28 cellular contexts compared by ENCODE assay signal in the genomic region with DNA sequence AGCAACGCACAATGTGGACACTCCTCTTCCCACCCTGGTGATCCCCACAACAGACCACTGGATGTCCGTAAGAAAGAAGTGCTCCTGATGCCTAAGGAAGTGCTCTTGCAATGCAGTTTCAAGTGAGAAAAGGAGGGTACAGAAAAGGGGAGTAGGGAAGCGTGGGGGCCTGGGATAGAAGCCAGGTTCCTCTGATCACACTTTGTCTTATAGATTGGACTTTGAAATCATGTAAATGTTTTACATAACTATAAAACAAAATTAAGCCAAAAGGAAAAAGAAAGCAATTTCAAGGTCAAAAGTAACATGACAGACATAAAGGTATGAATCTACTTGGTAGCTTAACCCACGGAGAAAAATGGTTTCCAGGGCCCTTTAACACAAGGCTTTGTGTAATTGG.
"Had no signal": no experiment of that assay in that cellular context is flagged by ENCODE, and none has a peak within 500 bp of the region (broad histone marks: within the 10 kb centered on the region; RNA-seq: fewer than 3 reads in every experiment).

No MANE protein-coding gene starts in this region.

- H3K4me1 Mint-ChIP-seq: natural killer cell had no signal

- H3K27me3 Mint-ChIP-seq: progenitor cell of endocrine pancreas; stimulated activated naive CD8-positive, alpha-beta T cell treated with anti-CD3 and anti-CD28 coated beads, Interleukin-15, Interleukin-2, amounts not matched to agents 100 ng/mL and 50 ng/mL, for 24 hours had no signal

- ATAC-seq: heart left ventricle; natural killer cell; right cardiac atrium; sciatic nerve; stimulated activated effector memory CD8-positive, alpha-beta T cell treated with anti-CD3 and anti-CD28 coated beads, Interleukin-12 subunit alpha, Interleukin-12 subunit beta, amount 100 ng/mL, for 72 hours; upper lobe of right lung had no signal

- H3K4me3 Mint-ChIP-seq: immature natural killer cell; memory B cell; naive B cell; natural killer cell; nephron progenitor cell; neural progenitor cell; stimulated activated effector memory CD8-positive, alpha-beta T cell treated with anti-CD3 and anti-CD28 coated beads, Interleukin-12 subunit alpha, Interleukin-12 subunit beta, amount 100 ng/mL, for 72 hours; stimulated activated naive CD8-positive, alpha-beta T cell treated with anti-CD3 and anti-CD28 coated beads, Interleukin-15, Interleukin-2, amounts not matched to agents 100 ng/mL and 50 ng/mL, for 24 hours had no signal

- H3K27ac Mint-ChIP-seq: immature natural killer cell; memory B cell; natural killer cell; nephron progenitor cell; neural progenitor cell; progenitor cell of endocrine pancreas; stimulated activated effector memory CD8-positive, alpha-beta T cell treated with anti-CD3 and anti-CD28 coated beads, Interleukin-12 subunit alpha, Interleukin-12 subunit beta, amount 100 ng/mL, for 72 hours; stimulated activated naive CD8-positive, alpha-beta T cell treated with anti-CD3 and anti-CD28 coated beads, Interleukin-15, Interleukin-2, amounts not matched to agents 100 ng/mL and 50 ng/mL, for 24 hours had no signal

- H3K36me3 ChIP-seq: heart left ventricle, left ventricle myocardium inferior, neural progenitor cell, neutrophil, ovary, suprapubic skin, thoracic aorta, tibial artery, upper lobe of right lung had no signal

- DNase-seq: heart left ventricle; hypothalamus; immature natural killer cell; kidney; left ventricle myocardium inferior; midbrain; naive B cell; natural killer cell; nephron progenitor cell; occipital lobe; ovary; right cardiac atrium; stimulated activated CD4-positive, alpha-beta T cell treated with anti-CD3 and anti-CD28 coated beads, Interleukin-4, amount 100 ng/mL, for 24 hours; stimulated activated naive CD4-positive, alpha-beta T cell; tibial artery; trophoblast cell; upper lobe of right lung had no signal

- H3K4me1 ChIP-seq: neural progenitor cell, tibial artery had no signal

- H3K9ac ChIP-seq: neural progenitor cell had no signal

- H2AFZ ChIP-seq: neural progenitor cell had no signal

- H3K27ac ChIP-seq: heart left ventricle, left ventricle myocardium inferior, neural progenitor cell, neutrophil, ovary, suprapubic skin, thoracic aorta, tibial artery, upper lobe of right lung had no signal

- H3K4me3 ChIP-seq: heart left ventricle, left ventricle myocardium inferior, lung, neural progenitor cell, ovary, skin epidermis, suprapubic skin, thoracic aorta, tibial artery, upper lobe of right lung had no signal

- H3K27me3 ChIP-seq: heart left ventricle, neural progenitor cell, neutrophil, ovary, suprapubic skin, upper lobe of right lung had no signal

- H3K9me3 ChIP-seq: neutrophil, ovary, suprapubic skin, upper lobe of right lung had no signal

- H3K36me3 Mint-ChIP-seq: immature natural killer cell; naive B cell; natural killer cell; neural progenitor cell; stimulated activated effector memory CD8-positive, alpha-beta T cell treated with anti-CD3 and anti-CD28 coated beads, Interleukin-12 subunit alpha, Interleukin-12 subunit beta, amount 100 ng/mL, for 72 hours had no signal

- H3K9me3 Mint-ChIP-seq: immature natural killer cell; memory B cell; naive B cell; natural killer cell; stimulated activated effector memory CD8-positive, alpha-beta T cell treated with anti-CD3 and anti-CD28 coated beads, Interleukin-12 subunit alpha, Interleukin-12 subunit beta, amount 100 ng/mL, for 72 hours; stimulated activated naive CD8-positive, alpha-beta T cell treated with anti-CD3 and anti-CD28 coated beads, Interleukin-15, Interleukin-2, amounts not matched to agents 100 ng/mL and 50 ng/mL, for 24 hours had no signal

- H3K4me2 ChIP-seq: neural progenitor cell had no signal
